Comparison of ENCODE assay signal across 9 cellular contexts in genomic region chr21:36150192-36150711, GRCh38. TPM values are rescaled to one million over a fixed set of nuclear protein-coding genes. Genes with fewer than 3 reads are reported as not detected.
DNase-seq lines count a peak whose midpoint lies in the region; ATAC-seq, FAIRE-seq and TF ChIP-seq lines count a peak whose summit lies in the region.
"Had no signal": no experiment of that assay in that cellular context is flagged by ENCODE, and none has a peak within 500 bp of the region (broad histone marks: within the 10 kb centered on the region; RNA-seq: fewer than 3 reads in every experiment).

No MANE protein-coding gene starts in this region.

- no peaks in the 10 kb centered on the region for H3K9me3 ChIP-seq in T-helper 17 cell (ENCODE audit: control insufficient read depth, low read length, poor library complexity, severe bottlenecking)
- H3K9me3 ChIP-seq in heart left ventricle: peaks cover 0 to 5% (median 0%) of the 10 kb centered on the region in 12 donors

- TF ChIP-seq POLR2A in GM12891 (IDR thresholded peaks at IDR 0.05; ENCODE audit: low read depth, low read length): peak; percentile 58
- no peak for TF ChIP-seq POLR2A in heart left ventricle (IDR thresholded peaks at IDR 0.05)

- H3K27ac ChIP-seq in heart left ventricle: peak overlapping the region; percentile 31 to 92 (median 74)

- H3K27ac Mint-ChIP-seq in T-helper 17 cell: peak overlapping the region; percentile 84
- peak overlapping the region; percentile 89 for H3K27ac Mint-ChIP-seq in stimulated activated naive B cell treated with anti-CD40 and anti-IgM and Interleukin-4, amounts not matched to agents 10 μg/mL and 1 μg/mL and 100 μg/mL, for 72 hours

- peaks cover 4 to 25% (median 16%) of the 10 kb centered on the region in 12 donors for H3K4me1 ChIP-seq in heart left ventricle

- H3K36me3 Mint-ChIP-seq in T-helper 17 cell (ENCODE audit: low read depth): no peaks in the 10 kb centered on the region
- H3K36me3 Mint-ChIP-seq in stimulated activated naive B cell treated with anti-CD40 and anti-IgM and Interleukin-4, amounts not matched to agents 10 μg/mL and 1 μg/mL and 100 μg/mL, for 72 hours: peaks cover 7 to 8% of the 10 kb centered on the region in 2 donors

- H3K27me3 ChIP-seq in heart left ventricle: no peaks in the 10 kb centered on the region

- peak; percentile 69 for FAIRE-seq in GM12891 (lab: Jason Lieb, UNC)
- FAIRE-seq: islet of Langerhans had no signal

- TF ChIP-seq CTCF in heart left ventricle (IDR thresholded peaks at IDR 0.05): no peak

- H3K36me3 ChIP-seq in heart left ventricle: peaks cover 0 to 12% (median 0%) of the 10 kb centered on the region in 9 donors

- peaks cover 27% of the 10 kb centered on the region for H3K4me1 Mint-ChIP-seq in T-helper 17 cell
- H3K4me1 Mint-ChIP-seq in stimulated activated naive B cell treated with anti-CD40 and anti-IgM and Interleukin-4, amounts not matched to agents 10 μg/mL and 1 μg/mL and 100 μg/mL, for 72 hours: peaks cover 19 to 27% of the 10 kb centered on the region in 2 donors

- 1 to 31% (median 3%) methylated on average over 3 of the region's 3 CpGs for WGBS in heart left ventricle, 4 donors

- peak overlapping the region in 1 of 12 donors; percentile 30 for H3K4me3 ChIP-seq in heart left ventricle

- no peaks in the 10 kb centered on the region for H3K9me3 Mint-ChIP-seq in stimulated activated naive B cell treated with anti-CD40 and anti-IgM and Interleukin-4, amounts not matched to agents 10 μg/mL and 1 μg/mL and 100 μg/mL, for 72 hours

- ATAC-seq in HG02852 (IDR thresholded peaks at IDR 0.05; ENCODE audit: unreplicated experiment): peak; percentile 82
- ATAC-seq in T-helper 17 cell: peak; percentile 38
- ATAC-seq in heart left ventricle: peak; percentile 68 to 90 (median 85)
- peak; percentile 94 to 95 for ATAC-seq in stimulated activated naive B cell treated with anti-CD40 and anti-IgM and Interleukin-4, amounts not matched to agents 10 μg/mL and 1 μg/mL and 100 μg/mL, for 72 hours (replicated peaks)
- no peak for ATAC-seq in GM19023 (IDR thresholded peaks at IDR 0.05; ENCODE audit: unreplicated experiment)

- peak overlapping the region; percentile 74 for H3K4me3 Mint-ChIP-seq in T-helper 17 cell
- H3K4me3 Mint-ChIP-seq in stimulated activated naive B cell treated with anti-CD40 and anti-IgM and Interleukin-4, amounts not matched to agents 10 μg/mL and 1 μg/mL and 100 μg/mL, for 72 hours: peak overlapping the region; percentile 51 to 71

- no peaks in the 10 kb centered on the region for H3K27me3 Mint-ChIP-seq in T-helper 17 cell
- no peaks in the 10 kb centered on the region for H3K27me3 Mint-ChIP-seq in stimulated activated naive B cell treated with anti-CD40 and anti-IgM and Interleukin-4, amounts not matched to agents 10 μg/mL and 1 μg/mL and 100 μg/mL, for 72 hours

- intact Hi-C loops in heart left ventricle (cut with DNase I): loop anchor here in 4 of 10 donors (2.0 to 10.0 kb wide), 4 partner anchors 37 to 57 kb away; no protein-coding TSS in a partner anchor

- no peak for DNase-seq in GM12891 (ENCODE audit: insufficient read length, low spot score)
- no peak for DNase-seq in T-helper 17 cell
- peak; percentile 48 to 68 (median 60) for DNase-seq in heart left ventricle
- DNase-seq in stimulated activated naive B cell treated with anti-CD40 and anti-IgM and Interleukin-4, amounts not matched to agents 10 μg/mL and 1 μg/mL and 100 μg/mL, for 72 hours: no peak
- DNase-seq in NCI-H524 (lab: John Stamatoyannopoulos, UW): no peak
- no peak for DNase-seq in NCI-H187 treated with DMSO at 0.1 percent for 48 hours (lab: John Stamatoyannopoulos, UW)

TF ChIP-seq in GM12891, 5 proteins besides CTCF, POLR2A, EP300 and RAD21:
- TF ChIP-seq POU2F2 (IDR thresholded peaks at IDR 0.05; ENCODE audit: low read depth, low read length) (no peak), TAF1 (IDR thresholded peaks at IDR 0.05; ENCODE audit: low read depth, low read length) (peak; percentile 26; the same call in 1 of the 2 replicates), POLR2AphosphoS5 (IDR thresholded peaks at IDR 0.05; ENCODE audit: low read depth, low read length) (0 out of 2 replicates have a peak, but pooled peaks have one; percentile 34), PAX5 (IDR thresholded peaks at IDR 0.05; ENCODE audit: insufficient read depth, low read length, severe bottlenecking) (no peak), SPI1 (IDR thresholded peaks at IDR 0.05; ENCODE audit: low read depth, low read length) (peak; percentile 97)

RNA-seq across cellular contexts. Expression of gene DOP1B, which starts 6.4 kb away (rescaled TPM):
- 1.5 TPM for polyA plus RNA-seq in GM12891 (2012; ENCODE audit: low read depth, missing spikeins)
- total RNA-seq in T-helper 17 cell: 10 to 100 TPM; 25.3 to 35.0 TPM
- 10 to 100 TPM; 10.6 to 26.5 (median 15.5) TPM for total RNA-seq in heart left ventricle
- 1 to 10 TPM; 5.1 to 6.1 TPM for polyA plus RNA-seq in heart left ventricle

RNA-seq across cellular contexts. Expression of gene CBR3, which starts 15.4 kb away (rescaled TPM):
- polyA plus RNA-seq in GM12891 (2012; ENCODE audit: low read depth, missing spikeins): 0.77 TPM
- 1 to 10 TPM; 2.2 to 3.1 TPM for total RNA-seq in T-helper 17 cell
- total RNA-seq in heart left ventricle: 1 to 10 TPM; 1.4 to 5.5 (median 2.9) TPM
- polyA plus RNA-seq in heart left ventricle: 1 to 10 TPM; 2.7 to 4.2 TPM

Comparison
In these comparisons a context has a peak if more than half of its experiments do, and no peak if none do; other contexts are left out.
1. DNase-seq: peak in heart left ventricle (5 of 5); none in GM12891 (single experiment), T-helper 17 cell (0 of 3), stimulated activated naive B cell treated with anti-CD40 and anti-IgM and Interleukin-4, amounts not matched to agents 10 μg/mL and 1 μg/mL and 100 μg/mL, for 72 hours (single experiment), NCI-H524 (0 of 2) and NCI-H187 treated with DMSO at 0.1 percent for 48 hours (single experiment).